1 cellular context compared by ENCODE assay signal in the genomic region with DNA sequence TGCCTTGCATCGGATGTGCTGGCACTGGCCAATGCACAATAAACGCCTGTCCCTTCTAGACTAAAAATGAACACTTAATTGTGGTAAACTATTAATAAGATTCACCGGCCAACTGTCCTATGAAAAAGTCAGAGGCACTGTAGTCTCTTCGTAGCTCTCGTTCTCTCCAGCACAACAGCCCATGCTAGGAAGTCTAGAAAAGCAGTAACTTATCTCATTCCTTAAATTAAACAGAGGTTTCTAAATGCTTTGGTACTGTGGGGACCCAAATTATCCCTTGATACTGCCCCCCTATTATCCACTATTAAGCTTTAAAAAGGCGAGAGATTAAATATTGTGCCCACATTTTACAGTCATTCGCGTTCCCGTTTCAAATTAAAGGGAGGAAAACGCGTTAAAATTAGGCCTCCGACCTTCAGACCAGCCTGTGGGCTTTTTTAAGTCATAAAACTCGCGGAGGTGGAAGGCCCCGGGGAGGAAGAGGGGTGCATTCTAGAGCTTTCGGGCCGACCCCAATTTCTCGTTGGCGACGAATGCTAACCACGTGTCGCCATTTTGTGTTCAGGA.
A peak's percentile ranks its signal among the peaks of the same experiment; 100 is the strongest.
TF ChIP-seq lines count a peak whose summit lies in the region.

No MANE protein-coding gene starts in this region.

TF ChIP-seq in HepG2, 621 proteins besides CTCF, POLR2A, EP300 and RAD21 (continued from another document):
- TF ChIP-seq TBL1XR1 (IDR thresholded peaks at IDR 0.05; ENCODE audit: borderline replicate concordance, low read length, partially characterized antibody) (no peak), TCF12 (IDR thresholded peaks at IDR 0.05) (no peak), TCF12 (CRISPR knock-in tag; IDR thresholded peaks at IDR 0.05) (no peak), ZNF615 (CRISPR knock-in tag; IDR thresholded peaks at IDR 0.05; ENCODE audit: borderline replicate concordance) (no peak), ZNF296 (CRISPR knock-in tag; conservative IDR thresholded peaks at IDR 0.05) (no peak), ZSCAN30 (CRISPR knock-in tag; IDR thresholded peaks at IDR 0.05) (no peak), CREM (IDR thresholded peaks at IDR 0.05) (no peak), CREM (CRISPR knock-in tag; IDR thresholded peaks at IDR 0.05) (no peak), ZSCAN29 (CRISPR knock-in tag; conservative IDR thresholded peaks at IDR 0.05) (peak; percentile 58; the same call in 1 of the 2 replicates), SATB2 (CRISPR knock-in tag; IDR thresholded peaks at IDR 0.05) (0 out of 2 replicates have a peak, but pooled peaks have one; percentile 18), NFATC3 (CRISPR knock-in tag; IDR thresholded peaks at IDR 0.05) (no peak), ZNF350 (CRISPR knock-in tag; IDR thresholded peaks at IDR 0.05; ENCODE audit: borderline replicate concordance, low read depth) (no peak), ZNF557 (CRISPR knock-in tag; IDR thresholded peaks at IDR 0.05) (no peak), GATAD2A (CRISPR knock-in tag; IDR thresholded peaks at IDR 0.05) (no peak), RARG (CRISPR knock-in tag; IDR thresholded peaks at IDR 0.05; ENCODE audit: low read depth) (peak; percentile 90; the same call in 1 of the 2 replicates), NR2F6 (IDR thresholded peaks at IDR 0.05) (peak; percentile 49), NR2F6 (CRISPR knock-in tag; IDR thresholded peaks at IDR 0.05) (no peak), ZNF607 (CRISPR knock-in tag; IDR thresholded peaks at IDR 0.05; ENCODE audit: borderline replicate concordance) (no peak), ZNF878 (CRISPR knock-in tag; IDR thresholded peaks at IDR 0.05) (peak; percentile 25; the same call in 1 of the 2 replicates), MEIS1 (CRISPR knock-in tag; IDR thresholded peaks at IDR 0.05; ENCODE audit: borderline replicate concordance) (no peak; the same call in 1 of the 2 replicates), ZNF335 (CRISPR knock-in tag; IDR thresholded peaks at IDR 0.05) (no peak), ZNF431 (CRISPR knock-in tag; IDR thresholded peaks at IDR 0.05; ENCODE audit: borderline replicate concordance, low read depth) (no peak), PHF8 (CRISPR knock-in tag; IDR thresholded peaks at IDR 0.05) (no peak), MXI1 (IDR thresholded peaks at IDR 0.05; ENCODE audit: borderline replicate concordance, low read depth, low read length) (no peak), MEF2D (CRISPR knock-in tag; IDR thresholded peaks at IDR 0.05) (no peak), FOXM1 (CRISPR knock-in tag; IDR thresholded peaks at IDR 0.05) (no peak), KAT7 (CRISPR knock-in tag; IDR thresholded peaks at IDR 0.05; ENCODE audit: borderline replicate concordance) (no peak), ZNF749 (CRISPR knock-in tag; IDR thresholded peaks at IDR 0.05; ENCODE audit: borderline replicate concordance) (no peak), POGZ (CRISPR knock-in tag; IDR thresholded peaks at IDR 0.05) (no peak), MBD4 (IDR thresholded peaks at IDR 0.05; ENCODE audit: borderline replicate concordance, low read length) (0 out of 2 replicates have a peak, but pooled peaks have one; percentile 44), ZFP36L2 (CRISPR knock-in tag; IDR thresholded peaks at IDR 0.05) (no peak), MYC (CRISPR knock-in tag; IDR thresholded peaks at IDR 0.05; ENCODE audit: borderline replicate concordance) (no peak), SUZ12 (IDR thresholded peaks at IDR 0.05; ENCODE audit: low read depth, low read length) (no peak), ZSCAN12 (CRISPR knock-in tag; IDR thresholded peaks at IDR 0.05) (no peak), ZSCAN25 (CRISPR knock-in tag; IDR thresholded peaks at IDR 0.05) (no peak), HMG20B (CRISPR knock-in tag; conservative IDR thresholded peaks at IDR 0.05) (no peak), ZNF598 (CRISPR knock-in tag; IDR thresholded peaks at IDR 0.05; ENCODE audit: borderline replicate concordance) (no peak), GLI4 (CRISPR knock-in tag; IDR thresholded peaks at IDR 0.05; ENCODE audit: borderline replicate concordance) (no peak), ATF7-NPFF (CRISPR knock-in tag; IDR thresholded peaks at IDR 0.05; ENCODE audit: low read depth) (no peak)
- TF ChIP-seq, protein P1, sequence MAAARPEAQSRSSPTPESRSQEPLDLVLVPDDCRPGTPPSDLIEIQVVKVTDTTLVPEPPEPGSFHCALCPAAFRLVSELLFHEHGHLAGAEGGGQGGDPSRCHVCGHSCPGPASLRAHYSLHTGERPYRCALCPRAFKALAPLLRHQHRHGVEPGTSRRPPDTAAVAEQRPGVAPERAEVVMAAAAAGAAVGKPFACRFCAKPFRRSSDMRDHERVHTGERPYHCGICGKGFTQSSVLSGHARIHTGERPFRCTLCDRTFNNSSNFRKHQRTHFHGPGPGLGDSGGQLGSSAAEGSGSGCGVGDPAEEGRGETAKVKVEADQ (CRISPR knock-in tag; IDR thresholded peaks at IDR 0.05; ENCODE audit: borderline replicate concordance): no peak
- TF ChIP-seq, protein P2, sequence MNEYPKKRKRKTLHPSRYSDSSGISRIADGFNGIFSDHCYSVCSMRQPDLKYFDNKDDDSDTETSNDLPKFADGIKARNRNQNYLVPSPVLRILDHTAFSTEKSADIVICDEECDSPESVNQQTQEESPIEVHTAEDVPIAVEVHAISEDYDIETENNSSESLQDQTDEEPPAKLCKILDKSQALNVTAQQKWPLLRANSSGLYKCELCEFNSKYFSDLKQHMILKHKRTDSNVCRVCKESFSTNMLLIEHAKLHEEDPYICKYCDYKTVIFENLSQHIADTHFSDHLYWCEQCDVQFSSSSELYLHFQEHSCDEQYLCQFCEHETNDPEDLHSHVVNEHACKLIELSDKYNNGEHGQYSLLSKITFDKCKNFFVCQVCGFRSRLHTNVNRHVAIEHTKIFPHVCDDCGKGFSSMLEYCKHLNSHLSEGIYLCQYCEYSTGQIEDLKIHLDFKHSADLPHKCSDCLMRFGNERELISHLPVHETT (CRISPR knock-in tag; conservative IDR thresholded peaks at IDR 0.05): no peak
- TF ChIP-seq, protein P3, sequence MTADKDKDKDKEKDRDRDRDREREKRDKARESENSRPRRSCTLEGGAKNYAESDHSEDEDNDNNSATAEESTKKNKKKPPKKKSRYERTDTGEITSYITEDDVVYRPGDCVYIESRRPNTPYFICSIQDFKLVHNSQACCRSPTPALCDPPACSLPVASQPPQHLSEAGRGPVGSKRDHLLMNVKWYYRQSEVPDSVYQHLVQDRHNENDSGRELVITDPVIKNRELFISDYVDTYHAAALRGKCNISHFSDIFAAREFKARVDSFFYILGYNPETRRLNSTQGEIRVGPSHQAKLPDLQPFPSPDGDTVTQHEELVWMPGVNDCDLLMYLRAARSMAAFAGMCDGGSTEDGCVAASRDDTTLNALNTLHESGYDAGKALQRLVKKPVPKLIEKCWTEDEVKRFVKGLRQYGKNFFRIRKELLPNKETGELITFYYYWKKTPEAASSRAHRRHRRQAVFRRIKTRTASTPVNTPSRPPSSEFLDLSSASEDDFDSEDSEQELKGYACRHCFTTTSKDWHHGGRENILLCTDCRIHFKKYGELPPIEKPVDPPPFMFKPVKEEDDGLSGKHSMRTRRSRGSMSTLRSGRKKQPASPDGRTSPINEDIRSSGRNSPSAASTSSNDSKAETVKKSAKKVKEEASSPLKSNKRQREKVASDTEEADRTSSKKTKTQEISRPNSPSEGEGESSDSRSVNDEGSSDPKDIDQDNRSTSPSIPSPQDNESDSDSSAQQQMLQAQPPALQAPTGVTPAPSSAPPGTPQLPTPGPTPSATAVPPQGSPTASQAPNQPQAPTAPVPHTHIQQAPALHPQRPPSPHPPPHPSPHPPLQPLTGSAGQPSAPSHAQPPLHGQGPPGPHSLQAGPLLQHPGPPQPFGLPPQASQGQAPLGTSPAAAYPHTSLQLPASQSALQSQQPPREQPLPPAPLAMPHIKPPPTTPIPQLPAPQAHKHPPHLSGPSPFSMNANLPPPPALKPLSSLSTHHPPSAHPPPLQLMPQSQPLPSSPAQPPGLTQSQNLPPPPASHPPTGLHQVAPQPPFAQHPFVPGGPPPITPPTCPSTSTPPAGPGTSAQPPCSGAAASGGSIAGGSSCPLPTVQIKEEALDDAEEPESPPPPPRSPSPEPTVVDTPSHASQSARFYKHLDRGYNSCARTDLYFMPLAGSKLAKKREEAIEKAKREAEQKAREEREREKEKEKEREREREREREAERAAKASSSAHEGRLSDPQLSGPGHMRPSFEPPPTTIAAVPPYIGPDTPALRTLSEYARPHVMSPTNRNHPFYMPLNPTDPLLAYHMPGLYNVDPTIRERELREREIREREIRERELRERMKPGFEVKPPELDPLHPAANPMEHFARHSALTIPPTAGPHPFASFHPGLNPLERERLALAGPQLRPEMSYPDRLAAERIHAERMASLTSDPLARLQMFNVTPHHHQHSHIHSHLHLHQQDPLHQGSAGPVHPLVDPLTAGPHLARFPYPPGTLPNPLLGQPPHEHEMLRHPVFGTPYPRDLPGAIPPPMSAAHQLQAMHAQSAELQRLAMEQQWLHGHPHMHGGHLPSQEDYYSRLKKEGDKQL (CRISPR knock-in tag; IDR thresholded peaks at IDR 0.05; ENCODE audit: low read depth): no peak
- TF ChIP-seq, protein P4, sequence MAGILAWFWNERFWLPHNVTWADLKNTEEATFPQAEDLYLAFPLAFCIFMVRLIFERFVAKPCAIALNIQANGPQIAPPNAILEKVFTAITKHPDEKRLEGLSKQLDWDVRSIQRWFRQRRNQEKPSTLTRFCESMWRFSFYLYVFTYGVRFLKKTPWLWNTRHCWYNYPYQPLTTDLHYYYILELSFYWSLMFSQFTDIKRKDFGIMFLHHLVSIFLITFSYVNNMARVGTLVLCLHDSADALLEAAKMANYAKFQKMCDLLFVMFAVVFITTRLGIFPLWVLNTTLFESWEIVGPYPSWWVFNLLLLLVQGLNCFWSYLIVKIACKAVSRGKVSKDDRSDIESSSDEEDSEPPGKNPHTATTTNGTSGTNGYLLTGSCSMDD (CRISPR knock-in tag; IDR thresholded peaks at IDR 0.05): no peak
- TF ChIP-seq, protein P5, sequence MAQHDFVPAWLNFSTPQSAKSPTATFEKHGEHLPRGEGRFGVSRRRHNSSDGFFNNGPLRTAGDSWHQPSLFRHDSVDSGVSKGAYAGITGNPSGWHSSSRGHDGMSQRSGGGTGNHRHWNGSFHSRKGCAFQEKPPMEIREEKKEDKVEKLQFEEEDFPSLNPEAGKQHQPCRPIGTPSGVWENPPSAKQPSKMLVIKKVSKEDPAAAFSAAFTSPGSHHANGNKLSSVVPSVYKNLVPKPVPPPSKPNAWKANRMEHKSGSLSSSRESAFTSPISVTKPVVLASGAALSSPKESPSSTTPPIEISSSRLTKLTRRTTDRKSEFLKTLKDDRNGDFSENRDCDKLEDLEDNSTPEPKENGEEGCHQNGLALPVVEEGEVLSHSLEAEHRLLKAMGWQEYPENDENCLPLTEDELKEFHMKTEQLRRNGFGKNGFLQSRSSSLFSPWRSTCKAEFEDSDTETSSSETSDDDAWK (CRISPR knock-in tag; IDR thresholded peaks at IDR 0.05): no peak
- TF ChIP-seq, protein P6, sequence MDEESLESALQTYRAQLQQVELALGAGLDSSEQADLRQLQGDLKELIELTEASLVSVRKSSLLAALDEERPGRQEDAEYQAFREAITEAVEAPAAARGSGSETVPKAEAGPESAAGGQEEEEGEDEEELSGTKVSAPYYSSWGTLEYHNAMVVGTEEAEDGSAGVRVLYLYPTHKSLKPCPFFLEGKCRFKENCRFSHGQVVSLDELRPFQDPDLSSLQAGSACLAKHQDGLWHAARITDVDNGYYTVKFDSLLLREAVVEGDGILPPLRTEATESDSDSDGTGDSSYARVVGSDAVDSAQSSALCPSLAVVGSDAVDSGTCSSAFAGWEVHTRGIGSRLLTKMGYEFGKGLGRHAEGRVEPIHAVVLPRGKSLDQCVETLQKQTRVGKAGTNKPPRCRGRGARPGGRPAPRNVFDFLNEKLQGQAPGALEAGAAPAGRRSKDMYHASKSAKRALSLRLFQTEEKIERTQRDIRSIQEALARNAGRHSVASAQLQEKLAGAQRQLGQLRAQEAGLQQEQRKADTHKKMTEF (CRISPR knock-in tag; IDR thresholded peaks at IDR 0.05): no peak
- TF ChIP-seq, protein P7, sequence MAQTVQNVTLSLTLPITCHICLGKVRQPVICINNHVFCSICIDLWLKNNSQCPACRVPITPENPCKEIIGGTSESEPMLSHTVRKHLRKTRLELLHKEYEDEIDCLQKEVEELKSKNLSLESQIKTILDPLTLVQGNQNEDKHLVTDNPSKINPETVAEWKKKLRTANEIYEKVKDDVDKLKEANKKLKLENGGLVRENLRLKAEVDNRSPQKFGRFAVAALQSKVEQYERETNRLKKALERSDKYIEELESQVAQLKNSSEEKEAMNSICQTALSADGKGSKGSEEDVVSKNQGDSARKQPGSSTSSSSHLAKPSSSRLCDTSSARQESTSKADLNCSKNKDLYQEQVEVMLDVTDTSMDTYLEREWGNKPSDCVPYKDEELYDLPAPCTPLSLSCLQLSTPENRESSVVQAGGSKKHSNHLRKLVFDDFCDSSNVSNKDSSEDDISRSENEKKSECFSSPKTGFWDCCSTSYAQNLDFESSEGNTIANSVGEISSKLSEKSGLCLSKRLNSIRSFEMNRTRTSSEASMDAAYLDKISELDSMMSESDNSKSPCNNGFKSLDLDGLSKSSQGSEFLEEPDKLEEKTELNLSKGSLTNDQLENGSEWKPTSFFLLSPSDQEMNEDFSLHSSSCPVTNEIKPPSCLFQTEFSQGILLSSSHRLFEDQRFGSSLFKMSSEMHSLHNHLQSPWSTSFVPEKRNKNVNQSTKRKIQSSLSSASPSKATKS (CRISPR knock-in tag; IDR thresholded peaks at IDR 0.05): no peak
